ENCODE assay signal across 25 cellular contexts in the genomic region with DNA sequence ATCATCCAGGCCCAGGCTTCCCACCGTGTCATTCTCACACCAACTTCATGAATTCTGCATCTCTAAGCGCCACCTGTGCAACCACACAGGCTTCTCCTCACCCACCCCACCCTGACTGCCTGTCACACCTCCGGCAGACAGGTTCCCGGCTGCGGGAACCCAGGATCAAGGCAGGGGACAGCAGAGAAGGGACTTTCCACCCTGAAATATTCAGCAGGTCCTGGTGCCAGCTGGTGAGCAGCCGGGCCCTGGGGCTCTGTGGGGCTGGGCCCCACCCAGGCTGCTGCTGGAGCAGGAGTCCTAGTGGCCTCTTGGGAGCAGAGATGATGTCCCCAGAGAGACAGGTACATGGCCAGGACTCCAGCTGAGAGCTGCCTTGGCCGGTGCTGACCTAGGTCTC. TPM values are rescaled to one million over a fixed set of nuclear protein-coding genes. Genes with fewer than 3 reads are reported as not detected.
DNase-seq lines count a peak whose midpoint lies in the region; ATAC-seq and TF ChIP-seq lines count a peak whose summit lies in the region.
"Had no signal": no experiment of that assay in that cellular context is flagged by ENCODE, and none has a peak within 500 bp of the region (broad histone marks: within the 10 kb centered on the region; RNA-seq: fewer than 3 reads in every experiment).

No MANE protein-coding gene starts in this region.

- H3K4me3 Mint-ChIP-seq in CD8-positive, alpha-beta T cell: peak overlapping the region; percentile 18
- H3K4me3 Mint-ChIP-seq in activated naive CD8-positive, alpha-beta T cell treated with anti-CD3 and anti-CD28 coated beads, Interleukin-2, amount 10 ng/mL, durations not matched to agents 7 days and 5 days: no peak overlapping the region
- no peak overlapping the region for H3K4me3 Mint-ChIP-seq in natural killer cell treated with Interleukin-12 subunit alpha and Interleukin-12 subunit beta and Interleukin-15 and Interleukin-18, amount 100 ng/mL, for 72 hours
- H3K4me3 Mint-ChIP-seq: brain; stimulated activated naive CD8-positive, alpha-beta T cell treated with anti-CD3 and anti-CD28 coated beads, Interleukin-15, Interleukin-2, amounts not matched to agents 100 ng/mL and 50 ng/mL, for 24 hours; T-helper 2 cell treated with Interferon-gamma antibody and Interleukin-4, amounts not matched to agents 5 μg/mL and 100 μg/mL, for 36 hours; WTC11 had no signal

- peaks cover 99% of the 10 kb centered on the region for H3K4me1 ChIP-seq in CD8-positive, alpha-beta T cell (ENCODE audit: insufficient read depth, low read length)

- H3K27ac Mint-ChIP-seq in CD8-positive, alpha-beta T cell: peak overlapping the region; percentile 95
- peak overlapping the region; percentile 93 for H3K27ac Mint-ChIP-seq in activated naive CD8-positive, alpha-beta T cell treated with anti-CD3 and anti-CD28 coated beads, Interleukin-2, amount 10 ng/mL, durations not matched to agents 7 days and 5 days
- H3K27ac Mint-ChIP-seq in natural killer cell treated with Interleukin-12 subunit alpha and Interleukin-12 subunit beta and Interleukin-15 and Interleukin-18, amount 100 ng/mL, for 72 hours: peak overlapping the region; percentile 78 to 90
- H3K27ac Mint-ChIP-seq: T-helper 2 cell treated with Interferon-gamma antibody and Interleukin-4, amounts not matched to agents 5 μg/mL and 100 μg/mL, for 36 hours had no signal

- H3K27me3 Mint-ChIP-seq in CD8-positive, alpha-beta T cell (ENCODE audit: low read depth): no peaks in the 10 kb centered on the region
- H3K27me3 Mint-ChIP-seq in activated naive CD8-positive, alpha-beta T cell treated with anti-CD3 and anti-CD28 coated beads, Interleukin-2, amount 10 ng/mL, durations not matched to agents 7 days and 5 days: no peaks in the 10 kb centered on the region
- no peaks in the 10 kb centered on the region for H3K27me3 Mint-ChIP-seq in natural killer cell treated with Interleukin-12 subunit alpha and Interleukin-12 subunit beta and Interleukin-15 and Interleukin-18, amount 100 ng/mL, for 72 hours
- H3K27me3 Mint-ChIP-seq: brain; stimulated activated naive CD8-positive, alpha-beta T cell treated with anti-CD3 and anti-CD28 coated beads, Interleukin-15, Interleukin-2, amounts not matched to agents 100 ng/mL and 50 ng/mL, for 24 hours had no signal

- CTCF ChIA-PET in CD8-positive, alpha-beta T cell (lab: Charles Lee): interaction anchor here (1.6 to 50.0 kb wide), 3 partner anchors 9 to 94 kb away, joined by 3 to 1723 read pairs (median 1723); partner anchors contain the start of gene ANXA6

- no peaks in the 10 kb centered on the region for H3K9me3 Mint-ChIP-seq in CD8-positive, alpha-beta T cell
- H3K9me3 Mint-ChIP-seq in activated naive CD8-positive, alpha-beta T cell treated with anti-CD3 and anti-CD28 coated beads, Interleukin-2, amount 10 ng/mL, durations not matched to agents 7 days and 5 days: no peaks in the 10 kb centered on the region
- H3K9me3 Mint-ChIP-seq in natural killer cell treated with Interleukin-12 subunit alpha and Interleukin-12 subunit beta and Interleukin-15 and Interleukin-18, amount 100 ng/mL, for 72 hours: no peaks in the 10 kb centered on the region
- H3K9me3 Mint-ChIP-seq: activated T-cell treated with anti-CD3 and anti-CD28 coated beads, Interleukin-2, amount 50 U/mL, for 72 hours; brain; stimulated activated naive CD8-positive, alpha-beta T cell treated with anti-CD3 and anti-CD28 coated beads, Interleukin-15, Interleukin-2, amounts not matched to agents 100 ng/mL and 50 ng/mL, for 24 hours; T-helper 2 cell treated with Interferon-gamma antibody and Interleukin-4, amounts not matched to agents 5 μg/mL and 100 μg/mL, for 36 hours; WTC11 had no signal

- no peak for DNase-seq in CD8-positive, alpha-beta T cell
- DNase-seq in activated naive CD8-positive, alpha-beta T cell treated with anti-CD3 and anti-CD28 coated beads, Interleukin-2, amount 10 ng/mL, durations not matched to agents 7 days and 5 days: no peak
- no peak for DNase-seq in natural killer cell treated with Interleukin-12 subunit alpha and Interleukin-12 subunit beta and Interleukin-15 and Interleukin-18, amount 100 ng/mL, for 72 hours (ENCODE audit: low spot score)
- DNase-seq in NCI-H510A (lab: John Stamatoyannopoulos, UW): no peak
- DNase-seq in retina: no peak
- DNase-seq in stimulated activated naive CD4-positive, alpha-beta T cell (lab: John Stamatoyannopoulos, UW): no peak
- DNase-seq: activated T-cell treated with anti-CD3 and anti-CD28 coated beads, Interleukin-2, amount 50 U/mL, for 72 hours; DMS79; H7; kidney glomerular epithelial cell; NCI-H1694 treated with DMSO at 0.1 percent for 48 hours; NCI-H2171 treated with DMSO at 0.1 percent for 48 hours; NCI-H748 treated with DMSO at 0.1 percent for 48 hours; occipital lobe; stimulated activated CD4-positive, alpha-beta T cell treated with anti-CD3 and anti-CD28 coated beads, Interleukin-2, amount 100 ng/mL, for 48 hours; thyroid gland had no signal

- peak overlapping the region; percentile 19 for H3K27ac ChIP-seq in CD8-positive, alpha-beta T cell (ENCODE audit: low read depth, low read length)
- H3K27ac ChIP-seq: RWPE1, SK-N-MC, thyroid gland had no signal

- no peak for ATAC-seq in CD8-positive, alpha-beta T cell
- ATAC-seq in GM19463 (IDR thresholded peaks at IDR 0.05; ENCODE audit: unreplicated experiment): peak; percentile 43
- no peak for ATAC-seq in activated naive CD8-positive, alpha-beta T cell treated with anti-CD3 and anti-CD28 coated beads, Interleukin-2, amount 10 ng/mL, durations not matched to agents 7 days and 5 days (ENCODE audit: low read depth)
- ATAC-seq in natural killer cell treated with Interleukin-12 subunit alpha and Interleukin-12 subunit beta and Interleukin-15 and Interleukin-18, amount 100 ng/mL, for 72 hours: no peak
- ATAC-seq: activated T-cell treated with anti-CD3 and anti-CD28 coated beads, Interleukin-2, amount 50 U/mL, for 72 hours; WTC11 had no signal

- no peaks in the 10 kb centered on the region for H3K27me3 ChIP-seq in CD8-positive, alpha-beta T cell (ENCODE audit: insufficient read depth, low read length)
- H3K27me3 ChIP-seq: thyroid gland had no signal

- H3K4me1 Mint-ChIP-seq in CD8-positive, alpha-beta T cell (ENCODE audit: low read depth): peaks cover 97% of the 10 kb centered on the region
- H3K4me1 Mint-ChIP-seq in activated naive CD8-positive, alpha-beta T cell treated with anti-CD3 and anti-CD28 coated beads, Interleukin-2, amount 10 ng/mL, durations not matched to agents 7 days and 5 days: peaks cover 87% of the 10 kb centered on the region
- peaks cover 82 to 83% of the 10 kb centered on the region in 2 donors for H3K4me1 Mint-ChIP-seq in natural killer cell treated with Interleukin-12 subunit alpha and Interleukin-12 subunit beta and Interleukin-15 and Interleukin-18, amount 100 ng/mL, for 72 hours (ENCODE audit: low read depth in 2 of 2)

- no peak overlapping the region for H3K4me3 ChIP-seq in CD8-positive, alpha-beta T cell (ENCODE audit: low read depth, low read length)
- H3K4me3 ChIP-seq: lung, SK-N-MC, smooth muscle cell, thyroid gland had no signal

- intact Hi-C loops in CD8-positive, alpha-beta T cell (cut with DNase I, micrococcal nuclease): loop anchor here in 1 of 2 experiments (2.0 kb wide), 1 partner anchor 18 kb away; no protein-coding TSS in a partner anchor

- no peaks in the 10 kb centered on the region for H3K9me3 ChIP-seq in CD8-positive, alpha-beta T cell (ENCODE audit: low read length)
- H3K9me3 ChIP-seq: thyroid gland had no signal

- no peak for TF ChIP-seq CTCF in CD8-positive, alpha-beta T cell (IDR thresholded peaks at IDR 0.05)

- peaks cover 74% of the 10 kb centered on the region for H3K36me3 Mint-ChIP-seq in CD8-positive, alpha-beta T cell
- peaks cover 46% of the 10 kb centered on the region for H3K36me3 Mint-ChIP-seq in activated naive CD8-positive, alpha-beta T cell treated with anti-CD3 and anti-CD28 coated beads, Interleukin-2, amount 10 ng/mL, durations not matched to agents 7 days and 5 days
- peaks cover 9% of the 10 kb centered on the region for H3K36me3 Mint-ChIP-seq in natural killer cell treated with Interleukin-12 subunit alpha and Interleukin-12 subunit beta and Interleukin-15 and Interleukin-18, amount 100 ng/mL, for 72 hours

- H3K36me3 ChIP-seq in CD8-positive, alpha-beta T cell (ENCODE audit: insufficient read depth, low read length): peaks cover 33% of the 10 kb centered on the region

- POLR2A ChIA-PET in CD8-positive, alpha-beta T cell (lab: Charles Lee): interaction anchor here (0.8 to 1.2 kb wide), 2 partner anchors 10 to 107 kb away, joined by 3 read pairs; no protein-coding TSS in a partner anchor
- POLR2A ChIA-PET in activated naive CD8-positive, alpha-beta T cell treated with anti-CD3 and anti-CD28 coated beads, Interleukin-2, amount 10 ng/mL, durations not matched to agents 7 days and 5 days (lab: Charles Lee): interaction anchor here (1.9 kb wide), 1 partner anchor 12 kb away, joined by 8 read pairs; the partner anchor contains the start of gene ANXA6

RNA-seq across cellular contexts. Expression of gene ANXA6, which starts 12.7 kb away (rescaled TPM):
- total RNA-seq in CD8-positive, alpha-beta T cell: 10 to 100 TPM; 83.5 to 89.4 TPM
- 100 to 1,000 TPM; 518 to 538 TPM for total RNA-seq in activated naive CD8-positive, alpha-beta T cell treated with anti-CD3 and anti-CD28 coated beads, Interleukin-2, amount 10 ng/mL, durations not matched to agents 7 days and 5 days
- 100 to 1,000 TPM; 271 to 398 TPM for total RNA-seq in natural killer cell treated with Interleukin-12 subunit alpha and Interleukin-12 subunit beta and Interleukin-15 and Interleukin-18, amount 100 ng/mL, for 72 hours
